ENCODE assay signal across 9 cellular contexts in genomic region chr7:6531492-6532279, GRCh38. TPM values are rescaled to one million over a fixed set of nuclear protein-coding genes. Genes with fewer than 3 reads are reported as not detected.
DNase-seq lines count a peak whose midpoint lies in the region; ATAC-seq and TF ChIP-seq lines count a peak whose summit lies in the region.
"Had no signal": no experiment of that assay in that cellular context is flagged by ENCODE, and none has a peak within 500 bp of the region (broad histone marks: within the 10 kb centered on the region; RNA-seq: fewer than 3 reads in every experiment).

No MANE protein-coding gene starts in this region.

- POLR2A ChIA-PET in Caco-2 (lab: Charles Lee): no interaction called here

- no peaks in the 10 kb centered on the region for H3K4me1 ChIP-seq in Caco-2

- no peaks in the 10 kb centered on the region for H3K9me3 ChIP-seq in Caco-2
- H3K9me3 ChIP-seq: ovary had no signal

- H3K36me3 Mint-ChIP-seq in Caco-2 (ENCODE audit: insufficient read depth, unreplicated experiment) (peaks cover 6% of the 10 kb centered on the region), brain (no peaks in the 10 kb centered on the region), nephron progenitor cell (ENCODE audit: low read depth) (no peaks in the 10 kb centered on the region)

- H3K9me3 Mint-ChIP-seq in Caco-2 (ENCODE audit: unreplicated experiment): no peaks in the 10 kb centered on the region
- peaks cover 0 to 9% (median 0%) of the 10 kb centered on the region in 5 experiments for H3K9me3 Mint-ChIP-seq in brain
- no peaks in the 10 kb centered on the region for H3K9me3 Mint-ChIP-seq in nephron progenitor cell

- H3K4me3 Mint-ChIP-seq in Caco-2 (ENCODE audit: unreplicated experiment) (peak overlapping the region; percentile 70), brain (peak overlapping the region; percentile 79 to 84 (median 81)), nephron progenitor cell (peak overlapping the region; percentile 80)

- H3K4me1 Mint-ChIP-seq in Caco-2 (ENCODE audit: low read depth, unreplicated experiment) (no peaks in the 10 kb centered on the region), brain (peaks cover 11% of the 10 kb centered on the region), nephron progenitor cell (peaks cover 22% of the 10 kb centered on the region)

- H3K27me3 Mint-ChIP-seq in Caco-2 (ENCODE audit: insufficient read depth, unreplicated experiment): peaks cover 29% of the 10 kb centered on the region
- peaks cover 91% of the 10 kb centered on the region for H3K27me3 Mint-ChIP-seq in brain
- H3K27me3 Mint-ChIP-seq in nephron progenitor cell (ENCODE audit: low read depth, poor library complexity): peaks cover 93% of the 10 kb centered on the region

- no peak overlapping the region for H3K27ac Mint-ChIP-seq in Caco-2 (ENCODE audit: unreplicated experiment)
- peak overlapping the region in 1 of 5 experiments; percentile 27 for H3K27ac Mint-ChIP-seq in brain
- no peak overlapping the region for H3K27ac Mint-ChIP-seq in nephron progenitor cell

- ATAC-seq in HG02759 (IDR thresholded peaks at IDR 0.05; ENCODE audit: unreplicated experiment) (peak; percentile 4), GM19467 (IDR thresholded peaks at IDR 0.05; ENCODE audit: unreplicated experiment) (no peak)

- H3K36me3 ChIP-seq in Caco-2 (ENCODE audit: control insufficient read depth, insufficient read depth, low read length): no peaks in the 10 kb centered on the region
- H3K36me3 ChIP-seq: ovary had no signal

- no peak for DNase-seq in Caco-2
- DNase-seq in nephron progenitor cell: no peak
- DNase-seq in NCI-H1417 treated with DMSO at 0.1 percent for 48 hours (lab: John Stamatoyannopoulos, UW): no peak
- DNase-seq in anterior cingulate cortex (lab: John Stamatoyannopoulos, UW): no peak
- DNase-seq: ovary, SHP77 had no signal

- CTCF ChIA-PET in Caco-2 (lab: Charles Lee): interaction anchor here (0.5 to 1.0 kb wide), 3 partner anchors 27 to 1116 kb away, joined by 3 to 4 read pairs (median 3); no protein-coding TSS in a partner anchor

- BruUV-seq in Caco-2 (replicated peaks; lab: Mats Ljungman, UMichigan): no TSS peak

- TF ChIP-seq CTCF in Caco-2 (IDR thresholded peaks at IDR 0.05; ENCODE audit: insufficient read depth in 1 of 2, low read depth in 1 of 2, low read length in 1 of 2, severe bottlenecking in 1 of 2, unreplicated experiment in 1 of 2) (no peak), brain (conservative IDR thresholded peaks at IDR 0.05) (no peak), nephron progenitor cell (IDR thresholded peaks at IDR 0.05) (no peak)

- no peak overlapping the region; the same call in 1 of the 2 replicates for H3K4me3 ChIP-seq in Caco-2 (ENCODE audit: low read depth, low read length)

- peaks cover 1% of the 10 kb centered on the region for H3K27me3 ChIP-seq in Caco-2 (replicated peaks; ENCODE audit: control insufficient read depth, insufficient read depth, low read length)
- H3K27me3 ChIP-seq: ovary had no signal

- intact Hi-C loops in Caco-2 (cut with micrococcal nuclease; ENCODE audit: unreplicated experiment): no loop called here

RNA-seq across cellular contexts. Expression of gene GRID2IP, which starts 19.6 kb away (rescaled TPM):
- 0.65 and 0.95 TPM in 2 replicates for total RNA-seq in Caco-2 (2022)
- 0.25 TPM for polyA plus RNA-seq in brain (ENCODE audit: insufficient read depth, low read depth, low replicate concordance)

RNA-seq across cellular contexts. Expression of gene ZDHHC4, which starts 45.6 kb away (rescaled TPM):
- total RNA-seq in Caco-2 (2022): 69.9 and 78.9 TPM in 2 replicates
- polyA plus RNA-seq in brain (ENCODE audit: insufficient read depth, low read depth, low replicate concordance): 101 TPM

RNA-seq across cellular contexts. Expression of gene KDELR2, which starts 47.7 kb away (rescaled TPM):
- 263 and 274 TPM in 2 replicates for total RNA-seq in Caco-2 (2022)
- 68.1 TPM for polyA plus RNA-seq in brain (ENCODE audit: insufficient read depth, low read depth, low replicate concordance)

RNA-seq across cellular contexts. Expression of gene INTS15, which starts 58.1 kb away (rescaled TPM):
- total RNA-seq in Caco-2 (2022): 24.7 and 29.6 TPM in 2 replicates
- polyA plus RNA-seq in brain (ENCODE audit: insufficient read depth, low read depth, low replicate concordance): 37.9 TPM
